ENCODE assay signal across 12 cellular contexts in the genomic region with DNA sequence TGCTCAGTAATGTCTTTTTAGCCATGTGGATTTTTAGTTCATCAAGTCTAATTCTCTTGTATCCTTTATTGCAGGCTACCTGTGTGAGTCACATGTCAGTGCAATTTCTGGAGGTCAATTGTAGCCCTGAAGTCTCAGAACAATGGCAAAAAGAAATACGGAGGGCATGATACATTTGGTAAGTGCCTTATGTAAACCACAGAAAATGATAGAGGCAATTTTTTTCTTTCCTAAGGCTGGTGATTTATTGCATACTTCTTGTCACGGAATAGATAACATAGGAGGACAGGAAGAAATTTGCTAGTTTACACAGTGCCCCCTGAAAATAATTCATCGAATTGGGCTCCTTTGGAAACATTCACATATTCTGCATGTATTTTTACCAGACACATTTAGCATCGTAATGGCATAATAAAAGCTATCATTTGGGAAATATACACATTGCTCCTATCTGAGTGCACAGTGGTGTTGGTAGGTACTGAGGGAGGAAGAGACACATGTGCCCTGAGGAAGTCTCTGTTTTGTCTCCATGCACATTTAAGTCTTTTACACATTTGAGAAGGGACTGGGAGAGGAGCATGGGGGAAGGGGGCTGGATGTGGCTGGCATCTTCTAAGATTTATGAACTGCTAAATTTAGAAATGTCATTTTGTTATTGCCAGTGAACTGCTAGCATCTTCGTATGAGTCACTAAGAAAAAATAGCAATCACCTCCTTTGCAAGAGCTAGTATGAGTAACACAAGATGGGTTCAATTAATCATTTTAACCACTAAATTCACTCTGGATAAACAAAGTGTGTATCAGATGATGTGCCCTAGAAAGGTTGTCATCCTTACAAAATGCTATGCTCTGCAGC.
DNase-seq lines count a peak whose midpoint lies in the region; ATAC-seq, FAIRE-seq and TF ChIP-seq lines count a peak whose summit lies in the region.
"Had no signal": no experiment of that assay in that cellular context is flagged by ENCODE, and none has a peak within 500 bp of the region (broad histone marks: within the 10 kb centered on the region; RNA-seq: fewer than 3 reads in every experiment).

No MANE protein-coding gene starts in this region.

- peak; percentile 82 for ATAC-seq in PC-3

- H3K27me3 ChIP-seq in ACC112 (ENCODE audit: insufficient read depth, low read length), result no peaks in the 10 kb centered on the region
- no peaks in the 10 kb centered on the region for H3K27me3 ChIP-seq in PC-3 (ENCODE audit: low read length)
- no peaks in the 10 kb centered on the region for H3K27me3 ChIP-seq in Caco-2 (replicated peaks; ENCODE audit: control insufficient read depth, insufficient read depth, low read length)
- H3K27me3 ChIP-seq: SJCRH30 had no signal

- CTCF ChIA-PET in HEK293 (lab: Yijun Ruan, JAX), result interaction anchor here (1.1 kb wide), 1 partner anchor 14 kb away, joined by 3 read pairs; no protein-coding TSS in a partner anchor
- CTCF ChIA-PET in PC-3 (lab: Charles Lee), result interaction anchor here (0.7 kb wide), 1 partner anchor 293 kb away, joined by 3 read pairs; no protein-coding TSS in a partner anchor
- CTCF ChIA-PET in Caco-2 (lab: Charles Lee), result no interaction called here
- CTCF ChIA-PET in GM10248 (lab: Yijun Ruan, JAX), result no interaction called here

- TF ChIP-seq POLR2A in GM12891 (IDR thresholded peaks at IDR 0.05; ENCODE audit: low read depth, low read length), result no peak

- H3K4me3 ChIP-seq in ACC112 (ENCODE audit: low read depth, low read length), result 0 out of 2 replicates have a peak overlapping the region, but pooled peaks have one; percentile 10
- peak overlapping the region; percentile 14 for H3K4me3 ChIP-seq in HEK293 (ENCODE audit: low read depth, low read length)
- H3K4me3 ChIP-seq in PC-3 (ENCODE audit: low read length), result peak overlapping the region; percentile 20; the same call in 1 of the 2 replicates
- H3K4me3 ChIP-seq in fibroblast of villous mesenchyme (ENCODE audit: low read depth, low read length), result no peak overlapping the region
- H3K4me3 ChIP-seq in Caco-2 (ENCODE audit: low read depth, low read length), result no peak overlapping the region
- H3K4me3 ChIP-seq: SJCRH30 had no signal

- H3K9me3 ChIP-seq in HEK293 (ENCODE audit: control insufficient read depth, insufficient read depth, low read depth, low read length) (no peaks in the 10 kb centered on the region), PC-3 (ENCODE audit: low read length) (no peaks in the 10 kb centered on the region), Caco-2 (no peaks in the 10 kb centered on the region)
- H3K9me3 ChIP-seq: SJCRH30 had no signal

- H4K20me1 ChIP-seq in PC-3 (ENCODE audit: low read length), result no peaks in the 10 kb centered on the region

- H3K4me1 ChIP-seq in ACC112 (ENCODE audit: control insufficient read depth, insufficient read depth, low read length, unreplicated experiment) (peaks cover 19% of the 10 kb centered on the region), HEK293 (ENCODE audit: control insufficient read depth, insufficient read depth, low read length) (peaks cover 7% of the 10 kb centered on the region; the same call in 1 of the 2 replicates), PC-3 (ENCODE audit: insufficient read depth, low read length) (peaks cover 26% of the 10 kb centered on the region), Caco-2 (no peaks in the 10 kb centered on the region)
- H3K4me1 ChIP-seq: SJCRH30 had no signal

- H3K79me2 ChIP-seq in ACC112 (ENCODE audit: control insufficient read depth, insufficient read depth, low read length, unreplicated experiment), result no peaks in the 10 kb centered on the region
- no peaks in the 10 kb centered on the region for H3K79me2 ChIP-seq in PC-3 (ENCODE audit: low read length)

- peaks cover 3% of the 10 kb centered on the region for H3F3A ChIP-seq in PC-3 (ENCODE audit: low read length, unreplicated experiment)

- H3K27ac ChIP-seq in ACC112 (ENCODE audit: low read depth, low read length) (peak overlapping the region; percentile 70), HEK293 (ENCODE audit: extremely low read depth, low read depth, low read length) (peak overlapping the region; percentile 22; the same call in 1 of the 2 replicates), PC-3 (ENCODE audit: low read length) (peak overlapping the region; percentile 94)
- H3K27ac ChIP-seq: SJCRH30 had no signal

- H3K27ac Mint-ChIP-seq in Caco-2 (ENCODE audit: unreplicated experiment), result no peak overlapping the region
- H3K27ac Mint-ChIP-seq: IgD-negative memory B cell, progenitor cell of endocrine pancreas had no signal

- H3K27me3 Mint-ChIP-seq in Caco-2 (ENCODE audit: insufficient read depth, unreplicated experiment), result no peaks in the 10 kb centered on the region
- H3K27me3 Mint-ChIP-seq: central memory CD8-positive, alpha-beta T cell; IgD-negative memory B cell; progenitor cell of endocrine pancreas had no signal

- no peaks in the 10 kb centered on the region for H3K9me2 ChIP-seq in PC-3 (replicated peaks; ENCODE audit: low read length)

- H3K9me3 Mint-ChIP-seq in Caco-2 (ENCODE audit: unreplicated experiment), result no peaks in the 10 kb centered on the region

- no peak overlapping the region for H3K4me3 Mint-ChIP-seq in Caco-2 (ENCODE audit: unreplicated experiment)
- H3K4me3 Mint-ChIP-seq: central memory CD8-positive, alpha-beta T cell; IgD-negative memory B cell had no signal

- H2AFZ ChIP-seq in ACC112 (ENCODE audit: low read length, unreplicated experiment), result no peak overlapping the region
- H2AFZ ChIP-seq in PC-3 (ENCODE audit: low read length), result no peak overlapping the region

- POLR2A ChIA-PET in HEK293 (lab: Yijun Ruan, JAX), result no interaction called here
- POLR2A ChIA-PET in PC-3 (lab: Charles Lee; ENCODE audit: unreplicated experiment), result interaction anchor here (0.6 kb wide), 1 partner anchor 1708 kb away, joined by 4 read pairs; no protein-coding TSS in a partner anchor
- POLR2A ChIA-PET in Caco-2 (lab: Charles Lee), result no interaction called here
- POLR2A ChIA-PET in GM10248 (lab: Yijun Ruan, JAX), result no interaction called here

- no peak for TF ChIP-seq CTCF in HEK293 (tag by site-specific recombination; IDR thresholded peaks at IDR 0.05)
- no peak for TF ChIP-seq CTCF in PC-3 (conservative IDR thresholded peaks at IDR 0.05; ENCODE audit: low read depth, low read length)
- TF ChIP-seq CTCF in fibroblast of villous mesenchyme (IDR thresholded peaks at IDR 0.05; ENCODE audit: insufficient read depth, low read depth, low read length), result no peak
- no peak for TF ChIP-seq CTCF in Caco-2 (IDR thresholded peaks at IDR 0.05; ENCODE audit: insufficient read depth in 1 of 2, low read depth in 1 of 2, low read length in 1 of 2, severe bottlenecking in 1 of 2, unreplicated experiment in 1 of 2)
- no peak for TF ChIP-seq CTCF in GM10248 (IDR thresholded peaks at IDR 0.05; ENCODE audit: control extremely low read depth, extremely low read depth, low read depth, missing control alignments)

- H3K36me3 ChIP-seq in ACC112 (ENCODE audit: insufficient read depth, low read length) (no peaks in the 10 kb centered on the region), HEK293 (ENCODE audit: control insufficient read depth in 2 of 2, insufficient read depth in 1 of 2, low read length in 2 of 2) (no peaks in the 10 kb centered on the region), PC-3 (ENCODE audit: low read depth, low read length) (no peaks in the 10 kb centered on the region), Caco-2 (ENCODE audit: control insufficient read depth, insufficient read depth, low read length) (no peaks in the 10 kb centered on the region)
- H3K36me3 ChIP-seq: SJCRH30 had no signal

- DNase-seq in PC-3 (peak; percentile 76), fibroblast of villous mesenchyme (ENCODE audit: low read depth) (peak; percentile 41), Caco-2 (no peak), GM10248 (ENCODE audit: extremely low spot score) (no peak), GM12891 (ENCODE audit: insufficient read length, low spot score) (no peak)
- DNase-seq in activated naive CD4-positive, alpha-beta T cell treated with Interleukin-2 at 50 U/mL for 16 hours, result no peak
- DNase-seq: SJCRH30 had no signal

- H3K4me2 ChIP-seq in PC-3 (ENCODE audit: low read length), result peak overlapping the region; percentile 67

- BruUV-seq in PC-3 (replicated peaks; lab: Mats Ljungman, UMichigan), result no TSS peak
- BruUV-seq in Caco-2 (replicated peaks; lab: Mats Ljungman, UMichigan), result no TSS peak

- H3K9ac ChIP-seq in PC-3 (ENCODE audit: low read length), result peak overlapping the region; percentile 61

- H3K36me3 Mint-ChIP-seq in Caco-2 (ENCODE audit: insufficient read depth, unreplicated experiment), result no peaks in the 10 kb centered on the region
- H3K36me3 Mint-ChIP-seq: IgD-negative memory B cell had no signal

- no peaks in the 10 kb centered on the region for H3K4me1 Mint-ChIP-seq in Caco-2 (ENCODE audit: low read depth, unreplicated experiment)
- H3K4me1 Mint-ChIP-seq: central memory CD8-positive, alpha-beta T cell; IgD-negative memory B cell had no signal

- intact Hi-C loops in PC-3 (cut with micrococcal nuclease), result no loop called here
- intact Hi-C loops in Caco-2 (cut with micrococcal nuclease; ENCODE audit: unreplicated experiment), result no loop called here

- no peak for FAIRE-seq in GM12891 (lab: Jason Lieb, UNC)

TF ChIP-seq in HEK293, 187 proteins besides CTCF, POLR2A, EP300 and RAD21 (continues in another document):
- TF ChIP-seq, protein P1, sequence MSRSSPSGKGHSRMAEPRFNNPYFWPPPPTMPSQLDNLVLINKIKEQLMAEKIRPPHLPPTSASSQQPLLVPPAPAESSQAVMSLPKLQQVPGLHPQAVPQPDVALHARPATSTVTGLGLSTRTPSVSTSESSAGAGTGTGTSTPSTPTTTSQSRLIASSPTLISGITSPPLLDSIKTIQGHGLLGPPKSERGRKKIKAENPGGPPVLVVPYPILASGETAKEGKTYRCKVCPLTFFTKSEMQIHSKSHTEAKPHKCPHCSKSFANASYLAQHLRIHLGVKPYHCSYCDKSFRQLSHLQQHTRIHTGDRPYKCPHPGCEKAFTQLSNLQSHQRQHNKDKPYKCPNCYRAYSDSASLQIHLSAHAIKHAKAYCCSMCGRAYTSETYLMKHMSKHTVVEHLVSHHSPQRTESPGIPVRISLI (tag by site-specific recombination; IDR thresholded peaks at IDR 0.05), result peak; percentile 61; the same call in 1 of the 2 replicates
- TF ChIP-seq KLF9 (tag by site-specific recombination; IDR thresholded peaks at IDR 0.05; ENCODE audit: low read depth), result no peak

TF ChIP-seq in GM12891, 5 proteins besides CTCF, POLR2A, EP300 and RAD21:
- TF ChIP-seq PAX5 (IDR thresholded peaks at IDR 0.05; ENCODE audit: insufficient read depth, low read length, severe bottlenecking) (no peak), POLR2AphosphoS5 (IDR thresholded peaks at IDR 0.05; ENCODE audit: low read depth, low read length) (no peak), SPI1 (IDR thresholded peaks at IDR 0.05; ENCODE audit: low read depth, low read length) (no peak), TAF1 (IDR thresholded peaks at IDR 0.05; ENCODE audit: low read depth, low read length) (no peak), POU2F2 (IDR thresholded peaks at IDR 0.05; ENCODE audit: low read depth, low read length) (no peak)
TF ChIP-seq in GM12891: peak in this region for 0.

Comparison
In these comparisons a context has a peak if more than half of its experiments do, and no peak if none do; other contexts are left out.
1. H3K27ac ChIP-seq: peak in every context shown above with its lines; median percentile 94 in PC-3; 70 in ACC112; 22 in HEK293.
2. H3K4me3 ChIP-seq: peak in ACC112 (single experiment), HEK293 (single experiment) and PC-3 (single experiment); none in fibroblast of villous mesenchyme (single experiment) and Caco-2 (single experiment).
3. DNase-seq: peak in PC-3 (single experiment) and fibroblast of villous mesenchyme (single experiment); none in Caco-2 (0 of 2), GM10248 (single experiment), GM12891 (single experiment) and activated naive CD4-positive, alpha-beta T cell treated with Interleukin-2 at 50 U/mL for 16 hours (single experiment).
4. CTCF ChIA-PET loops: an anchor here in HEK293 (1.1 kb wide) and PC-3 (0.7 kb wide); none called in Caco-2 and GM10248.